ENCODE assay signal across 28 cellular contexts in genomic region chr6:149859938-149860337, GRCh38. TPM values are rescaled to one million over a fixed set of nuclear protein-coding genes. Genes with fewer than 3 reads are reported as not detected.
DNase-seq lines count a peak whose midpoint lies in the region; ATAC-seq, FAIRE-seq and TF ChIP-seq lines count a peak whose summit lies in the region.
"Had no signal": no experiment of that assay in that cellular context is flagged by ENCODE, and none has a peak within 500 bp of the region (broad histone marks: within the 10 kb centered on the region; RNA-seq: fewer than 3 reads in every experiment).

No MANE protein-coding gene starts in this region.

- peak overlapping the region; percentile 91 for H3K14ac ChIP-seq in IMR-90 (replicated peaks; ENCODE audit: low read depth, low read length)

- H3K56ac ChIP-seq in IMR-90 (ENCODE audit: extremely low read depth, insufficient read depth, low read length), result no peak overlapping the region; the same call in 1 of the 2 replicates

- H3K27ac Mint-ChIP-seq in astrocyte (ENCODE audit: unreplicated experiment), result no peak overlapping the region
- H3K27ac Mint-ChIP-seq: activated CD8-positive, alpha-beta memory T cell treated with anti-CD3 and anti-CD28 coated beads, Interleukin-2, amount 10 ng/mL, durations not matched to agents 7 days and 5 days; CD14-positive monocyte; stimulated activated naive CD8-positive, alpha-beta T cell treated with anti-CD3 and anti-CD28 coated beads, Interleukin-15, Interleukin-2, amounts not matched to agents 100 ng/mL and 50 ng/mL, for 24 hours had no signal

- peak overlapping the region; percentile 88 for H3K4ac ChIP-seq in IMR-90 (ENCODE audit: low read depth, low read length)

- H3K18ac ChIP-seq in IMR-90 (ENCODE audit: low read depth, low read length), result no peak overlapping the region

- TF ChIP-seq CTCF in IMR-90 (conservative IDR thresholded peaks at IDR 0.05; ENCODE audit: low read depth, low read length) (no peak), astrocyte (IDR thresholded peaks at IDR 0.05; ENCODE audit: insufficient read depth, low read depth, low read length) (no peak), parathyroid adenoma (IDR thresholded peaks at IDR 0.05) (no peak)

- H3K9me3 Mint-ChIP-seq in astrocyte (ENCODE audit: unreplicated experiment), result no peaks in the 10 kb centered on the region
- H3K9me3 Mint-ChIP-seq: CD14-positive monocyte; stimulated activated naive CD8-positive, alpha-beta T cell treated with anti-CD3 and anti-CD28 coated beads, Interleukin-15, Interleukin-2, amounts not matched to agents 100 ng/mL and 50 ng/mL, for 24 hours had no signal

- H3K4me1 ChIP-seq in ACC112 (ENCODE audit: control insufficient read depth, insufficient read depth, low read length, unreplicated experiment) (peaks cover 44% of the 10 kb centered on the region), IMR-90 (ENCODE audit: control insufficient read depth, insufficient read depth, low read length) (peaks cover 30% of the 10 kb centered on the region), astrocyte (ENCODE audit: insufficient read depth, low read length) (peaks cover 42% of the 10 kb centered on the region), parathyroid adenoma (peaks cover 49% of the 10 kb centered on the region)

- H3K79me2 ChIP-seq in ACC112 (ENCODE audit: control insufficient read depth, insufficient read depth, low read length, unreplicated experiment) (peaks cover 65% of the 10 kb centered on the region), astrocyte (ENCODE audit: insufficient read depth, low read length) (peaks cover 62% of the 10 kb centered on the region), parathyroid adenoma (peaks cover 28% of the 10 kb centered on the region)

- H3K4me1 Mint-ChIP-seq in astrocyte (ENCODE audit: low read depth, unreplicated experiment), result peaks cover 42% of the 10 kb centered on the region

- H4K5ac ChIP-seq in IMR-90 (ENCODE audit: low read depth, low read length), result no peak overlapping the region

- WGBS in IMR-90 (ENCODE audit: extremely low coverage in 2 of 2, insufficient read length in 1 of 2), 2 experiments, result 80% methylated on average over 2 of the region's 3 CpGs; no CpG with 5 or more reads in 1 of the 2 experiments

- H2BK5ac ChIP-seq in IMR-90 (ENCODE audit: low read depth, low read length, poor library complexity, severe bottlenecking), result peak overlapping the region; percentile 87

- H2AFZ ChIP-seq in ACC112 (ENCODE audit: low read length, unreplicated experiment) (no peak overlapping the region), IMR-90 (replicated peaks; ENCODE audit: low read length, poor library complexity) (no peak overlapping the region), astrocyte (ENCODE audit: low read depth, low read length) (no peak overlapping the region), parathyroid adenoma (no peak overlapping the region)

- no peaks in the 10 kb centered on the region for H3K36me3 ChIP-seq in ACC112 (ENCODE audit: insufficient read depth, low read length)
- peaks cover 3% of the 10 kb centered on the region; the same call in 1 of the 2 replicates for H3K36me3 ChIP-seq in IMR-90 (ENCODE audit: control insufficient read depth, insufficient read depth, low read length)
- H3K36me3 ChIP-seq in astrocyte (ENCODE audit: insufficient read depth, low read length), result no peaks in the 10 kb centered on the region
- no peaks in the 10 kb centered on the region for H3K36me3 ChIP-seq in parathyroid adenoma (ENCODE audit: control insufficient read depth, insufficient read depth, low read length)
- peaks cover 39% of the 10 kb centered on the region for H3K36me3 ChIP-seq in MG63
- H3K36me3 ChIP-seq: colonic mucosa, thyroid gland had no signal

- CTCF ChIA-PET in IMR-90 (lab: Yijun Ruan, JAX), result interaction anchor here (0.6 to 1.0 kb wide), 2 partner anchors 12 to 28 kb away, joined by 3 to 5 read pairs; no protein-coding TSS in a partner anchor

- intact Hi-C loops in IMR-90 (cut with micrococcal nuclease), result no loop called here

- no peak for TF ChIP-seq RAD21 in IMR-90 (IDR thresholded peaks at IDR 0.05; ENCODE audit: low read length)

- H2BK15ac ChIP-seq in IMR-90 (ENCODE audit: low read depth, low read length), result peak overlapping the region; percentile 95; the same call in 1 of the 3 replicates

- H2AK9ac ChIP-seq in IMR-90 (replicated peaks; ENCODE audit: low read depth, low read length, poor library complexity), result no peak overlapping the region

- H2BK120ac ChIP-seq in IMR-90 (ENCODE audit: low read depth, low read length), result peak overlapping the region; percentile 86

- H3K9ac ChIP-seq in IMR-90 (ENCODE audit: low read depth, low read length) (no peak overlapping the region), astrocyte (ENCODE audit: low read length) (no peak overlapping the region), parathyroid adenoma (no peak overlapping the region)

- H3K27me3 ChIP-seq in ACC112 (ENCODE audit: insufficient read depth, low read length) (no peaks in the 10 kb centered on the region), IMR-90 (ENCODE audit: control insufficient read depth, insufficient read depth, low read length) (no peaks in the 10 kb centered on the region), astrocyte (ENCODE audit: insufficient read depth, low read length) (no peaks in the 10 kb centered on the region), parathyroid adenoma (ENCODE audit: control insufficient read depth, insufficient read depth, low read length) (no peaks in the 10 kb centered on the region), MG63 (no peaks in the 10 kb centered on the region)
- H3K27me3 ChIP-seq: colonic mucosa, foreskin keratinocyte, thyroid gland had no signal

- H4K91ac ChIP-seq in IMR-90 (ENCODE audit: insufficient read depth, low read depth, low read length), result peak overlapping the region; percentile 88; the same call in 1 of the 2 replicates

- TF ChIP-seq POLR2A in IMR-90 (IDR thresholded peaks at IDR 0.05; ENCODE audit: low read depth, low read length) (no peak), H54 (IDR thresholded peaks at IDR 0.05; ENCODE audit: low read depth, low read length) (no peak)

- POLR2A ChIA-PET in IMR-90 (lab: Charles Lee; ENCODE audit: unreplicated experiment), result interaction anchor here (0.7 kb wide), 1 partner anchor 57 kb away, joined by 3 read pairs; no protein-coding TSS in a partner anchor

- H3K9me1 ChIP-seq in IMR-90 (ENCODE audit: insufficient read depth, low read length), result peaks cover 16% of the 10 kb centered on the region

- peak overlapping the region; percentile 67 for H3K23ac ChIP-seq in IMR-90 (ENCODE audit: low read depth, low read length)

- peak overlapping the region in 1 of 2 experiments; percentile 71; a peak in 1 of 4 replicates for H4K8ac ChIP-seq in IMR-90 (ENCODE audit: low read depth in 2 of 2, low read length in 2 of 2)

- H2BK20ac ChIP-seq in IMR-90 (ENCODE audit: low read depth, low read length), result peak overlapping the region; percentile 86

- FAIRE-seq in astrocyte (lab: Jason Lieb, UNC) (no peak), H54 (lab: Jason Lieb, UNC) (no peak)
- FAIRE-seq: GM18507, RCC 7860 had no signal

- no peak for ATAC-seq in IMR-90 (ENCODE audit: low read depth)
- ATAC-seq: activated CD8-positive, alpha-beta memory T cell treated with anti-CD3 and anti-CD28 coated beads, Interleukin-2, amount 10 ng/mL, durations not matched to agents 7 days and 5 days; foreskin keratinocyte; left cardiac atrium had no signal

- H3K9me3 ChIP-seq in IMR-90 (ENCODE audit: control insufficient read depth, insufficient read depth, low read length) (no peaks in the 10 kb centered on the region), astrocyte (ENCODE audit: insufficient read depth, low read depth, low read length) (no peaks in the 10 kb centered on the region), parathyroid adenoma (ENCODE audit: control insufficient read depth, low read length) (no peaks in the 10 kb centered on the region), MG63 (no peaks in the 10 kb centered on the region)
- H3K9me3 ChIP-seq: colonic mucosa, HAP-1, thyroid gland had no signal

- H2AK5ac ChIP-seq in IMR-90 (ENCODE audit: low read depth, low read length), result peak overlapping the region; percentile 92; the same call in 1 of the 2 replicates

- H3K4me2 ChIP-seq in IMR-90 (ENCODE audit: low read depth, low read length) (no peak overlapping the region), astrocyte (ENCODE audit: low read length) (no peak overlapping the region), parathyroid adenoma (ENCODE audit: low read length) (no peak overlapping the region)

- no peaks in the 10 kb centered on the region for H3K36me3 Mint-ChIP-seq in astrocyte (ENCODE audit: low read depth, unreplicated experiment)
- H3K36me3 Mint-ChIP-seq: activated CD8-positive, alpha-beta memory T cell treated with anti-CD3 and anti-CD28 coated beads, Interleukin-2, amount 10 ng/mL, durations not matched to agents 7 days and 5 days; CD14-positive monocyte had no signal

- H4K20me1 ChIP-seq in IMR-90 (ENCODE audit: insufficient read depth, low read length) (peaks cover 16% of the 10 kb centered on the region), astrocyte (ENCODE audit: insufficient read depth, low read length) (peaks cover 8% of the 10 kb centered on the region)

- peaks cover 2% of the 10 kb centered on the region for H3K27me3 Mint-ChIP-seq in astrocyte (ENCODE audit: low read depth, unreplicated experiment)

- no TSS peak for BruUV-seq in IMR-90 (replicated peaks; lab: Mats Ljungman, UMichigan)

- in situ Hi-C loops in IMR-90 (cut with MboI; ENCODE audit: low sequenced_read_pairs), result no loop called here

- peak overlapping the region; percentile 49; the same call in 1 of the 2 replicates for H3K27ac ChIP-seq in ACC112 (ENCODE audit: low read depth, low read length)
- peak overlapping the region; percentile 78; the same call in 1 of the 2 replicates for H3K27ac ChIP-seq in IMR-90 (ENCODE audit: insufficient read depth, low read length)
- H3K27ac ChIP-seq in astrocyte (ENCODE audit: low read depth, low read length), result peak overlapping the region; percentile 42
- H3K27ac ChIP-seq in parathyroid adenoma, result peak overlapping the region; percentile 91
- H3K27ac ChIP-seq: colonic mucosa, foreskin keratinocyte, skin epidermis had no signal

- peaks cover 12 to 43% of the 10 kb centered on the region in 2 experiments for H3K79me1 ChIP-seq in IMR-90 (ENCODE audit: low read depth in 1 of 2, low read length in 2 of 2)

- no peak overlapping the region for H3K4me3 Mint-ChIP-seq in astrocyte (ENCODE audit: unreplicated experiment)
- H3K4me3 Mint-ChIP-seq: activated CD8-positive, alpha-beta memory T cell treated with anti-CD3 and anti-CD28 coated beads, Interleukin-2, amount 10 ng/mL, durations not matched to agents 7 days and 5 days; stimulated activated naive CD8-positive, alpha-beta T cell treated with anti-CD3 and anti-CD28 coated beads, Interleukin-15, Interleukin-2, amounts not matched to agents 100 ng/mL and 50 ng/mL, for 24 hours had no signal

- no peak for DNase-seq in IMR-90
- DNase-seq in astrocyte (ENCODE audit: low read depth), result no peak
- no peak for DNase-seq in ureter (ENCODE audit: low spot score)
- no peak for DNase-seq in H54 (ENCODE audit: insufficient read length, low spot score)
- no peak for DNase-seq in MG63
- DNase-seq in hippocampal formation (lab: John Stamatoyannopoulos, UW), result no peak
- DNase-seq: activated CD4-positive, CD25-positive, alpha-beta regulatory T cell; activated CD8-positive, alpha-beta memory T cell treated with anti-CD3 and anti-CD28 coated beads, Interleukin-2, amount 10 ng/mL, durations not matched to agents 7 days and 5 days; activated naive CD4-positive, alpha-beta T cell treated with Interleukin-2 at 50 U/mL for 16 hours; activated T-cell treated with anti-CD3 and anti-CD28 coated beads, Interleukin-2, amount 50 U/mL, for 48 hours; amniotic stem cell; colonic mucosa; effector CD8-positive, alpha-beta T cell; KBM-7; left cardiac atrium; NCI-H1436 treated with DMSO at 0.1 percent for 48 hours; NCI-H510A had no signal

- H3K4me3 ChIP-seq in ACC112 (ENCODE audit: low read depth, low read length), result no peak overlapping the region
- no peak overlapping the region for H3K4me3 ChIP-seq in IMR-90 (ENCODE audit: insufficient read depth, low read depth, low read length)
- H3K4me3 ChIP-seq in astrocyte (ENCODE audit: insufficient read depth, low read depth, low read length), result no peak overlapping the region
- H3K4me3 ChIP-seq in parathyroid adenoma (ENCODE audit: low read depth, low read length), result no peak overlapping the region
- no peak overlapping the region for H3K4me3 ChIP-seq in MG63
- H3K4me3 ChIP-seq: colonic mucosa, HAP-1, skin epidermis, thyroid gland had no signal

- dilution Hi-C loops in IMR-90 (cut with HindIII; ENCODE audit: low sequenced_read_pairs, unreplicated experiment), result no loop called here

RNA-seq across cellular contexts. Expression of gene LRP11, which starts 4.2 kb away (rescaled TPM):
- total RNA-seq in IMR-90 (2012; rRNA removed) (63.8 and 74.7 TPM in 2 replicates), astrocyte (24.2 and 26.2 TPM in 2 replicates), ureter (73.6 TPM)
- polyA plus RNA-seq in IMR-90 (2012; rRNA removed), result 46.5 and 48.8 TPM in 2 replicates
- 17.7 and 33.4 TPM in 2 replicates for polyA plus RNA-seq in IMR-90 (2012; cell fraction: cytosol; rRNA removed)
- 21.3 and 25.1 TPM in 2 replicates for polyA plus RNA-seq in IMR-90 (2012; cell fraction: nucleus; rRNA removed; ENCODE audit: low replicate concordance)
- 40.1 and 48.0 TPM in 2 replicates for total RNA-seq in MG63 (2014; rRNA removed; shearing (Covaris generic); ENCODE audit: low replicate concordance)

RNA-seq across cellular contexts. Expression of gene RAET1E, which starts 38.0 kb away (rescaled TPM):
- total RNA-seq in IMR-90 (2012; rRNA removed), result not detected in 2 replicates
- polyA plus RNA-seq in IMR-90 (2012; rRNA removed), result not detected in 2 replicates
- polyA plus RNA-seq in IMR-90 (2012; cell fraction: cytosol; rRNA removed), result 0.02 TPM in 1 of 2 replicates, not detected in the other
- polyA plus RNA-seq in IMR-90 (2012; cell fraction: nucleus; rRNA removed; ENCODE audit: low replicate concordance), result 0.16 TPM in 1 of 2 replicates, not detected in the other
- total RNA-seq in astrocyte, result not detected in 2 replicates
- total RNA-seq in ureter, result 5.5 TPM
- total RNA-seq in MG63 (2014; rRNA removed; shearing (Covaris generic); ENCODE audit: low replicate concordance), result 2.8 and 5.7 TPM in 2 replicates
- total RNA-seq: activated CD8-positive, alpha-beta memory T cell treated with anti-CD3 and anti-CD28 coated beads, Interleukin-2, amount 10 ng/mL, durations not matched to agents 7 days and 5 days; T-helper 1 cell treated with Interleukin-12 subunit alpha and Interleukin-12 subunit beta and Interleukin-4 antibody, amounts not matched to agents 30 ng/mL and 1 ng/mL, for 36 hours had no signal
- polyA plus RNA-seq: CD14-positive monocyte had no signal
